1 cellular context compared by ENCODE assay signal in genomic region chr1:18998016-18998724, GRCh38.
TF ChIP-seq lines count a peak whose summit lies in the region.

No MANE protein-coding gene starts in this region.

TF ChIP-seq in SK-N-SH, 30 proteins besides CTCF, POLR2A, EP300 and RAD21 (continued from another document):
- TF ChIP-seq PBX3 (IDR thresholded peaks at IDR 0.05): no peak
- no peak for TF ChIP-seq MAX (IDR thresholded peaks at IDR 0.05; ENCODE audit: low read depth)
- TF ChIP-seq TAF1 (IDR thresholded peaks at IDR 0.05; ENCODE audit: borderline replicate concordance, low read depth, low read length): no peak
- TF ChIP-seq RFX5 (IDR thresholded peaks at IDR 0.05; ENCODE audit: low read length): no peak
- no peak for TF ChIP-seq USF2 (IDR thresholded peaks at IDR 0.05; ENCODE audit: borderline replicate concordance, low read depth, low read length)
- no peak for TF ChIP-seq CHD2 (IDR thresholded peaks at IDR 0.05; ENCODE audit: low read length, partially characterized antibody)
- no peak for TF ChIP-seq SIN3A (IDR thresholded peaks at IDR 0.05; ENCODE audit: borderline replicate concordance, low read depth, low read length)
- no peak for TF ChIP-seq TEAD4 (IDR thresholded peaks at IDR 0.05; ENCODE audit: borderline replicate concordance, insufficient read depth)
- TF ChIP-seq NFIC (IDR thresholded peaks at IDR 0.05; ENCODE audit: borderline replicate concordance): no peak
- no peak for TF ChIP-seq REST (IDR thresholded peaks at IDR 0.05; ENCODE audit: low read depth, low read length)
- TF ChIP-seq MXI1 (IDR thresholded peaks at IDR 0.05; ENCODE audit: low read depth, low read length): no peak
- no peak for TF ChIP-seq TCF12 (IDR thresholded peaks at IDR 0.05)
- TF ChIP-seq GABPA (IDR thresholded peaks at IDR 0.05; ENCODE audit: low read depth): no peak
- no peak for TF ChIP-seq ELF1 (IDR thresholded peaks at IDR 0.05)
- TF ChIP-seq RXRA (IDR thresholded peaks at IDR 0.05; ENCODE audit: borderline replicate concordance, low read depth): no peak
- TF ChIP-seq FOSL2 (IDR thresholded peaks at IDR 0.05; ENCODE audit: borderline replicate concordance, low read depth): no peak
